ENCODE assay signal across 21 cellular contexts in the genomic region with DNA sequence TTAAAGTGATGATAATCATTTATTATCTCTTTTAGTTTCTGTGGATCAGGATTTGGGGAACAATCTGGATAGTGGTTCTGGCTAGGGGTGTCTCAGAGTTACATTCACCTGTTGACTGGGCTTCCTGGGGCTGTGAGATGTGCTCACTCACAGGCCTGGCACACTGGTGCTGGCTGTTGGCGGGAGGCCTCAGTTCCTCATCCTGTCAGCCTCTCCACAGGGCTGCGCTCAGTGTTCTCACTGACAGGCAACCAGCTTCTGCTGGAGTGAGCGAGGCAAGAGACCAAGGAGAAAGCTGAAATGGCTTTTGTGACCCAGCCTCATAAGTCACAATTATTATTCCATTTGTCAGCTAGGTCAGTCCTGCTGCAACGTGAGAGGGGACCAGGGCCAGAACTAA.
"Had no signal": no experiment of that assay in that cellular context is flagged by ENCODE, and none has a peak within 500 bp of the region (broad histone marks: within the 10 kb centered on the region; RNA-seq: fewer than 3 reads in every experiment).

No MANE protein-coding gene starts in this region.

- H3K9me3 ChIP-seq: Peyer's patch, SK-N-SH had no signal

- H3K4me3 ChIP-seq: PC-9, Peyer's patch had no signal

- H3K9me2 ChIP-seq: SK-N-SH had no signal

- DNase-seq: KBM-7, NCI-H1092, NCI-H1105 treated with DMSO at 0.1 percent for 48 hours, NCI-H1417 treated with DMSO at 0.1 percent for 48 hours, NCI-H146, NCI-H1694 treated with DMSO at 0.1 percent for 48 hours, NCI-H2029, NCI-H2081 treated with DMSO at 0.1 percent for 48 hours, NCI-H2171, NCI-H226, NCI-H446, NCI-H510A, NCI-H524 treated with DMSO at 0.1 percent for 48 hours, NCI-H82, OCI-M1, PC-9, Peyer's patch, SHP77, SK-N-SH, SW 1271, T-cell had no signal

- H3K27ac ChIP-seq: PC-9, Peyer's patch had no signal

- H3K9ac ChIP-seq: SK-N-SH had no signal

- H3K36me3 ChIP-seq: Peyer's patch had no signal

- H2AFZ ChIP-seq: PC-9 had no signal

- H3K4me2 ChIP-seq: PC-9, SK-N-SH had no signal

- ATAC-seq: T-cell had no signal

- H3K27me3 ChIP-seq: Peyer's patch had no signal
